Comparison of ENCODE assay signal across 8 cellular contexts in genomic region chr14:94748667-94749347, GRCh38. TPM values are rescaled to one million over a fixed set of nuclear protein-coding genes. Genes with fewer than 3 reads are reported as not detected.
A peak's percentile ranks its signal among the peaks of the same experiment; 100 is the strongest.
DNase-seq lines count a peak whose midpoint lies in the region; ATAC-seq and TF ChIP-seq lines count a peak whose summit lies in the region.

No MANE protein-coding gene starts in this region.

- peak; percentile 53 for TF ChIP-seq CTCF in astrocyte of the spinal cord (IDR thresholded peaks at IDR 0.05; ENCODE audit: low read depth, low read length)
- TF ChIP-seq CTCF in neural cell (IDR thresholded peaks at IDR 0.05; ENCODE audit: poor library complexity, severe bottlenecking) = peak; percentile 34
- TF ChIP-seq CTCF in esophagus muscularis mucosa (IDR thresholded peaks at IDR 0.05) = peak in 1 of 3 experiments; percentile 36

- no peaks in the 10 kb centered on the region for H3K4me1 ChIP-seq in esophagus muscularis mucosa

- H3K9me2 ChIP-seq in neural cell (ENCODE audit: insufficient read depth, low read length) = no peaks in the 10 kb centered on the region

- H3K27me3 ChIP-seq in MG63 (no peaks in the 10 kb centered on the region), neural cell (ENCODE audit: insufficient read depth, low read depth, low read length) (no peaks in the 10 kb centered on the region), esophagus muscularis mucosa (peaks cover 0 to 30% (median 0%) of the 10 kb centered on the region in 4 donors)

- TF ChIP-seq POLR2A in esophagus muscularis mucosa (IDR thresholded peaks at IDR 0.05; ENCODE audit: low read depth) = no peak

- H3K9me3 ChIP-seq in MG63 (no peaks in the 10 kb centered on the region), neural cell (ENCODE audit: low read length) (no peaks in the 10 kb centered on the region), esophagus muscularis mucosa (no peaks in the 10 kb centered on the region)

- CTCF ChIA-PET in activated CD4-positive, alpha-beta T cell treated with anti-CD3 and anti-CD28 coated beads, Interleukin-2, amount 10 ng/mL, durations not matched to agents 7 days and 5 days (lab: Charles Lee) = interaction anchor here (0.7 kb wide), 1 partner anchor 887 kb away, joined by 4 read pairs; no protein-coding TSS in a partner anchor

- no peak overlapping the region for H2AFZ ChIP-seq in neural cell (ENCODE audit: low read depth, low read length)

- H3K36me3 ChIP-seq in MG63 = no peaks in the 10 kb centered on the region
- H3K36me3 ChIP-seq in neural cell (ENCODE audit: insufficient read depth, low read length) = no peaks in the 10 kb centered on the region
- no peaks in the 10 kb centered on the region for H3K36me3 ChIP-seq in esophagus muscularis mucosa

- H3K79me2 ChIP-seq in neural cell (replicated peaks; ENCODE audit: insufficient read depth, low read length) = no peaks in the 10 kb centered on the region

- peak; percentile 16 for DNase-seq in activated CD4-positive, alpha-beta T cell treated with anti-CD3 and anti-CD28 coated beads, Interleukin-2, amount 10 ng/mL, durations not matched to agents 7 days and 5 days
- DNase-seq in activated CD4-positive, alpha-beta T cell treated with anti-CD3 and anti-CD28 coated beads for 4 hours = no peak
- DNase-seq in MG63 = peak; percentile 9
- no peak for DNase-seq in astrocyte of the spinal cord (ENCODE audit: low read depth, low spot score)
- DNase-seq in dedifferentiated amniotic fluid mesenchymal stem cell (ENCODE audit: extremely low spot score) = no peak
- no peak for DNase-seq in esophagus muscularis mucosa (ENCODE audit: extremely low spot score)

- POLR2A ChIA-PET in activated CD4-positive, alpha-beta T cell treated with anti-CD3 and anti-CD28 coated beads, Interleukin-2, amount 10 ng/mL, durations not matched to agents 7 days and 5 days (lab: Charles Lee) = no interaction called here

- no peak overlapping the region for H3K27ac ChIP-seq in neural cell (ENCODE audit: low read length)
- no peak overlapping the region for H3K27ac ChIP-seq in esophagus muscularis mucosa (replicated peaks in 1 of 4)

- no peak overlapping the region for H3K9ac ChIP-seq in neural cell (ENCODE audit: low read length)

- H3K4me2 ChIP-seq in neural cell (ENCODE audit: low read length) = no peak overlapping the region

- H3K36me3 Mint-ChIP-seq in activated CD4-positive, alpha-beta T cell treated with anti-CD3 and anti-CD28 coated beads, Interleukin-2, amount 10 ng/mL, durations not matched to agents 7 days and 5 days (ENCODE audit: low read depth) = no peaks in the 10 kb centered on the region
- H3K36me3 Mint-ChIP-seq in stimulated activated memory B cell treated with anti-CD40 and anti-IgM and Interleukin-4, amounts not matched to agents 10 μg/mL and 1 μg/mL and 100 μg/mL, for 72 hours = no peaks in the 10 kb centered on the region

- no peak overlapping the region for H3K4me3 ChIP-seq in MG63
- H3K4me3 ChIP-seq in astrocyte of the spinal cord (ENCODE audit: low read depth, low read length) = no peak overlapping the region
- H3K4me3 ChIP-seq in neural cell (ENCODE audit: low read length) = no peak overlapping the region
- H3K4me3 ChIP-seq in esophagus muscularis mucosa = no peak overlapping the region

- TF ChIP-seq EP300 in neural cell (conservative IDR thresholded peaks at IDR 0.05; ENCODE audit: poor library complexity, severe bottlenecking) (no peak), esophagus muscularis mucosa (IDR thresholded peaks at IDR 0.05) (no peak)

- TF ChIP-seq RAD21 in neural cell (conservative IDR thresholded peaks at IDR 0.05) = no peak

- H3F3A ChIP-seq in neural cell (ENCODE audit: insufficient read depth, low read length, poor library complexity, severe bottlenecking) = no peaks in the 10 kb centered on the region

- ATAC-seq in stimulated activated memory B cell treated with anti-CD40 and anti-IgM and Interleukin-4, amounts not matched to agents 10 μg/mL and 1 μg/mL and 100 μg/mL, for 72 hours = no peak

- in situ Hi-C loops in astrocyte of the spinal cord (cut with HindIII; ENCODE audit: low sequenced_read_pairs) = no loop called here

- no peak overlapping the region for H3K4me3 Mint-ChIP-seq in activated CD4-positive, alpha-beta T cell treated with anti-CD3 and anti-CD28 coated beads, Interleukin-2, amount 10 ng/mL, durations not matched to agents 7 days and 5 days
- no peak overlapping the region for H3K4me3 Mint-ChIP-seq in stimulated activated memory B cell treated with anti-CD40 and anti-IgM and Interleukin-4, amounts not matched to agents 10 μg/mL and 1 μg/mL and 100 μg/mL, for 72 hours

- H3K27ac Mint-ChIP-seq in activated CD4-positive, alpha-beta T cell treated with anti-CD3 and anti-CD28 coated beads, Interleukin-2, amount 10 ng/mL, durations not matched to agents 7 days and 5 days = no peak overlapping the region
- H3K27ac Mint-ChIP-seq in stimulated activated memory B cell treated with anti-CD40 and anti-IgM and Interleukin-4, amounts not matched to agents 10 μg/mL and 1 μg/mL and 100 μg/mL, for 72 hours = no peak overlapping the region

- H4K20me1 ChIP-seq in neural cell (ENCODE audit: insufficient read depth) = no peaks in the 10 kb centered on the region

- peaks cover 5% of the 10 kb centered on the region for H3K27me3 Mint-ChIP-seq in activated CD4-positive, alpha-beta T cell treated with anti-CD3 and anti-CD28 coated beads, Interleukin-2, amount 10 ng/mL, durations not matched to agents 7 days and 5 days
- H3K27me3 Mint-ChIP-seq in stimulated activated memory B cell treated with anti-CD40 and anti-IgM and Interleukin-4, amounts not matched to agents 10 μg/mL and 1 μg/mL and 100 μg/mL, for 72 hours = no peaks in the 10 kb centered on the region

- intact Hi-C loops in esophagus muscularis mucosa (cut with DNase I) = no loop called here

- H3K4me1 Mint-ChIP-seq in activated CD4-positive, alpha-beta T cell treated with anti-CD3 and anti-CD28 coated beads, Interleukin-2, amount 10 ng/mL, durations not matched to agents 7 days and 5 days = no peaks in the 10 kb centered on the region
- H3K4me1 Mint-ChIP-seq in stimulated activated memory B cell treated with anti-CD40 and anti-IgM and Interleukin-4, amounts not matched to agents 10 μg/mL and 1 μg/mL and 100 μg/mL, for 72 hours = no peaks in the 10 kb centered on the region

- no peaks in the 10 kb centered on the region for H3K9me3 Mint-ChIP-seq in activated CD4-positive, alpha-beta T cell treated with anti-CD3 and anti-CD28 coated beads, Interleukin-2, amount 10 ng/mL, durations not matched to agents 7 days and 5 days
- peaks cover 3% of the 10 kb centered on the region for H3K9me3 Mint-ChIP-seq in stimulated activated memory B cell treated with anti-CD40 and anti-IgM and Interleukin-4, amounts not matched to agents 10 μg/mL and 1 μg/mL and 100 μg/mL, for 72 hours

- 35% methylated on average over 11 of the region's 11 CpGs for WGBS in esophagus muscularis mucosa

TF ChIP-seq in neural cell, 6 proteins besides CTCF, POLR2A, EP300 and RAD21:
- peak; percentile 14 for TF ChIP-seq SMC3 (conservative IDR thresholded peaks at IDR 0.05; ENCODE audit: poor library complexity)
- TF ChIP-seq TAF1 (IDR thresholded peaks at IDR 0.05; ENCODE audit: low read depth) = no peak

RNA-seq across cellular contexts. Expression of gene GSC, which starts 21.1 kb away (rescaled TPM):
- total RNA-seq in activated CD4-positive, alpha-beta T cell treated with anti-CD3 and anti-CD28 coated beads, Interleukin-2, amount 10 ng/mL, durations not matched to agents 7 days and 5 days = not detected
- total RNA-seq in MG63 (2014; rRNA removed; shearing (Covaris generic); ENCODE audit: low replicate concordance) = 0.26 TPM in 1 of 2 replicates, not detected in the other
- polyA plus RNA-seq in neural cell = 0.45 TPM in 1 of 2 replicates, not detected in the other
- not detected in 2 replicates for polyA minus RNA-seq in neural cell
- total RNA-seq in esophagus muscularis mucosa = under 1 TPM in 2 of 4 donors, not detected in 2; 0.91 to 0.98 TPM

Comparison
In these comparisons a context has a peak if more than half of its experiments do, and no peak if none do; other contexts are left out.
1. DNase-seq: peak in activated CD4-positive, alpha-beta T cell treated with anti-CD3 and anti-CD28 coated beads, Interleukin-2, amount 10 ng/mL, durations not matched to agents 7 days and 5 days (single experiment) and MG63 (single experiment); none in activated CD4-positive, alpha-beta T cell treated with anti-CD3 and anti-CD28 coated beads for 4 hours (0 of 2), astrocyte of the spinal cord (single experiment), dedifferentiated amniotic fluid mesenchymal stem cell (single experiment) and esophagus muscularis mucosa (single experiment).